Comparison of ENCODE assay signal across 10 cellular contexts in the genomic region with DNA sequence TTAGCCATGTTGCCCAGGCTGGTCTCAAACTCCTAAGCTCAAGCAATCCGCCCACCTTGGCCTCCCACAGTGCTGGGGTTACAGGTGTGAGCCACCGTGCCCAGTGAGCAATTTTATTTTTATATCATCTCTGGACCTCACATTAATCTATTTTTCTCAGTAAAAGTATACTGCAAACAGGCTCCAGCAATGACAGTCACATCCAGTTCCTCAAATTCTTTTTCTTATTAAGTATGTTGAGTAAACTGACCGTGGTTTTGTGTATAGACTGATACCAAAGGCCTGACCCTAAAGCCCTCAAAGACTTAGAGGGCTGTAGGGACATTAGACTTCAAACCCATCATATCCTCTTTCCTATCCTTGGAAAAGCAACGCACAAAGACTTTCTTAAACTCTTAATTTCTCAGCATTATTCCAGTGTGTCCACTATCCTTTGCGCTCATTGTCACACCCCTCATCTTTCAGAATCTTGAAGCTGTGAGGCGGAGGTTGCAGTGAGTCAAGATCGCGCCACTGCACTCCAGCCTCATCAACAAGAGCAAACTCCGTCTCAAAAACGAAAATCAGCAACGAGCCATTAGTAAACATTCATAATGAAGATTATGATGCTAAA. TPM values are rescaled to one million over a fixed set of nuclear protein-coding genes. Genes with fewer than 3 reads are reported as not detected.
DNase-seq lines count a peak whose midpoint lies in the region; ATAC-seq and TF ChIP-seq lines count a peak whose summit lies in the region.
"Had no signal": no experiment of that assay in that cellular context is flagged by ENCODE, and none has a peak within 500 bp of the region (broad histone marks: within the 10 kb centered on the region; RNA-seq: fewer than 3 reads in every experiment).

No MANE protein-coding gene starts in this region.

- peak overlapping the region; percentile 94 for H3K4me3 Mint-ChIP-seq in CD8-positive, alpha-beta T cell
- H3K4me3 Mint-ChIP-seq in T-cell (peak overlapping the region; percentile 83 to 90 (median 90)), mesothelial cell of epicardium (peak overlapping the region; percentile 83)

- no peaks in the 10 kb centered on the region for H3K27me3 ChIP-seq in CD8-positive, alpha-beta T cell (ENCODE audit: insufficient read depth, low read length)
- H3K27me3 ChIP-seq: foreskin keratinocyte had no signal

- ATAC-seq in CD8-positive, alpha-beta T cell: no peak
- ATAC-seq in GM19452 (IDR thresholded peaks at IDR 0.05; ENCODE audit: unreplicated experiment) (peak; percentile 2), T-cell (replicated peaks in 1 of 4) (no peak), omental fat pad (ENCODE audit: low FRiP score) (no peak)
- ATAC-seq: foreskin keratinocyte, mucosa of descending colon had no signal

- CTCF ChIA-PET in CD8-positive, alpha-beta T cell (lab: Charles Lee): interaction anchor here (1.2 kb wide), 1 partner anchor 76 kb away, joined by 5 read pairs; no protein-coding TSS in a partner anchor
- CTCF ChIA-PET in T-cell (lab: Charles Lee): no interaction called here

- H3K4me3 ChIP-seq in CD8-positive, alpha-beta T cell (ENCODE audit: low read depth, low read length): no peak overlapping the region
- H3K4me3 ChIP-seq: mucosa of descending colon had no signal

- peaks cover 31% of the 10 kb centered on the region for H3K36me3 Mint-ChIP-seq in CD8-positive, alpha-beta T cell
- H3K36me3 Mint-ChIP-seq in T-cell (peaks cover 22% of the 10 kb centered on the region), mesothelial cell of epicardium (peaks cover 18% of the 10 kb centered on the region)

- intact Hi-C loops in CD8-positive, alpha-beta T cell (cut with DNase I, micrococcal nuclease): loop anchor here (5.0 to 10.0 kb wide), 5 partner anchors 44 to 1866 kb away; a partner anchor contains a TSS

- POLR2A ChIA-PET in CD8-positive, alpha-beta T cell (lab: Charles Lee): interaction anchor here (0.7 kb wide), 1 partner anchor 186 kb away, joined by 4 read pairs; no protein-coding TSS in a partner anchor
- POLR2A ChIA-PET in T-cell (lab: Charles Lee): no interaction called here

- no peaks in the 10 kb centered on the region for H3K9me3 Mint-ChIP-seq in CD8-positive, alpha-beta T cell
- no peaks in the 10 kb centered on the region for H3K9me3 Mint-ChIP-seq in T-cell
- peaks cover 10% of the 10 kb centered on the region for H3K9me3 Mint-ChIP-seq in mesothelial cell of epicardium

- H3K27ac Mint-ChIP-seq in CD8-positive, alpha-beta T cell: peak overlapping the region; percentile 61
- H3K27ac Mint-ChIP-seq in T-cell (peak overlapping the region in 1 of 2 donors; percentile 29), mesothelial cell of epicardium (no peak overlapping the region)

- H3K9me3 ChIP-seq in CD8-positive, alpha-beta T cell (ENCODE audit: low read length): no peaks in the 10 kb centered on the region
- H3K9me3 ChIP-seq: mucosa of descending colon had no signal

- no peak for TF ChIP-seq CTCF in CD8-positive, alpha-beta T cell (IDR thresholded peaks at IDR 0.05)
- TF ChIP-seq CTCF in mesothelial cell of epicardium (IDR thresholded peaks at IDR 0.05; ENCODE audit: unreplicated experiment) (no peak), omental fat pad (IDR thresholded peaks at IDR 0.05) (no peak)

- H3K4me1 Mint-ChIP-seq in CD8-positive, alpha-beta T cell (ENCODE audit: low read depth): peaks cover 56% of the 10 kb centered on the region
- H3K4me1 Mint-ChIP-seq in T-cell: peaks cover 47 to 56% (median 56%) of the 10 kb centered on the region in 3 donors
- H3K4me1 Mint-ChIP-seq in mesothelial cell of epicardium: peaks cover 31% of the 10 kb centered on the region

- no peak overlapping the region for H3K27ac ChIP-seq in CD8-positive, alpha-beta T cell (ENCODE audit: low read depth, low read length)
- H3K27ac ChIP-seq: foreskin keratinocyte had no signal

- H3K36me3 ChIP-seq in CD8-positive, alpha-beta T cell (ENCODE audit: insufficient read depth, low read length): peaks cover 9% of the 10 kb centered on the region

- no peaks in the 10 kb centered on the region for H3K27me3 Mint-ChIP-seq in CD8-positive, alpha-beta T cell (ENCODE audit: low read depth)
- H3K27me3 Mint-ChIP-seq in T-cell: no peaks in the 10 kb centered on the region
- no peaks in the 10 kb centered on the region for H3K27me3 Mint-ChIP-seq in mesothelial cell of epicardium (ENCODE audit: low read depth)

- peaks cover 30% of the 10 kb centered on the region for H3K4me1 ChIP-seq in CD8-positive, alpha-beta T cell (ENCODE audit: insufficient read depth, low read length)
- H3K4me1 ChIP-seq: foreskin keratinocyte had no signal

- no peak for DNase-seq in CD8-positive, alpha-beta T cell
- DNase-seq in T-cell: no peak
- DNase-seq in mesothelial cell of epicardium (ENCODE audit: low spot score in 2 of 2, unreplicated experiment in 2 of 2): no peak
- DNase-seq in inferior parietal cortex (ENCODE audit: extremely low spot score): no peak
- no peak for DNase-seq in NCI-H526 treated with DMSO at 0.1 percent for 48 hours (lab: John Stamatoyannopoulos, UW)
- DNase-seq in omental fat pad (ENCODE audit: low spot score): no peak
- DNase-seq in cerebellum (ENCODE audit: low spot score): no peak
- DNase-seq: foreskin keratinocyte, mucosa of descending colon had no signal

RNA-seq across cellular contexts. Expression of a gene that starts 2.0 kb away (rescaled TPM):
- total RNA-seq in CD8-positive, alpha-beta T cell: 10 to 100 TPM; 51.4 to 57.0 TPM
- total RNA-seq in T-cell (10 to 100 TPM; 58.6 to 67.0 (median 61.4) TPM), mesothelial cell of epicardium (31.5 to 32.7 TPM (median 32.2 TPM) in 3 replicates), omental fat pad (10 to 100 TPM; 29.2 to 41.9 (median 35.9) TPM), cerebellum (46.4 TPM)

RNA-seq across cellular contexts. Expression of a gene that starts 8.6 kb away (rescaled TPM):
- total RNA-seq in CD8-positive, alpha-beta T cell: 1 to 10 TPM; 4.0 to 5.9 TPM
- total RNA-seq in T-cell (10 to 100 TPM in 3 of 5 donors, 1 to 10 TPM in 2; 9.0 to 15.6 (median 13.5) TPM), mesothelial cell of epicardium (10.2 to 12.8 TPM (median 10.4 TPM) in 3 replicates), omental fat pad (1 to 10 TPM; 4.9 to 9.1 (median 6.9) TPM), cerebellum (9.0 TPM)
